Comparison of ENCODE assay signal across 1 cellular context in the genomic region with DNA sequence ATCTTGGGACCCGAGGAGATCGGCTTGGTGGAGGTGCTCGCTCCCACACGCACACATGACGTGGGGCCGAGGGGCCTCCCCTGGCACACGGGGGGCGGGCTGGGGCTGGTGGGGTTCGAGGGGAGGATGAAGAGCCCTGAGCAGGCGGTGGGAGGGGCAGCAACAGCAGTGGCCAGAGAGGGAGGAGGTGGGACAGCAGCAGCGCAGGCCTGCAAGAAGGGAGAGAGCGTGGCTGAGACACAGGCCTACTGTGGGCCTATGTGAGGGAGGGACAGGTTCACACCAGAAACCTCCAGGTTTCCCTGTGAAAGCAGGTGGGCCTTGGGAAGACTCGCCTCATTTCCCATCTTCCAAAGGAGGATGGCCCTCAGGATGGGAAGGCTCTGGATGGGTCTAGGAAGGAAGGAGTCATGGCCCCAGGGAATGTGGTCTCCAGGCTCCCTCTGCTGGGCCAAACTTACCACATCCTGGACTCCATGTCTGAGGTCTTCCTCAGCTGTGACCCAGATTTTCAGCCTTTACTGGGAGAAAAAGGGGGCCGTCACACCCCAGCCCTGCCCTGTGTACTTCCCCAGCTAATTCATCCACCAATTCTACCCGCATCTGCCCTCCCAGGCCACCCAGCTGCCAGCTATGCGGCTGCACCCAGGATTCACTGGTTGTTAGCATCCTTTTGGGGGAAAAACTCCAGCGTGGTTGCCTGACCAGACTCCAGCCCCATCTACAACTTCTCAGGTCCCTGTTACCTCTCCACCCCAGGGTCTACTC.
TF ChIP-seq lines count a peak whose summit lies in the region.

No MANE protein-coding gene starts in this region.

TF ChIP-seq in K562, 482 proteins besides CTCF, POLR2A, EP300 and RAD21:
- TF ChIP-seq STAG1 (CRISPR knock-in tag; IDR thresholded peaks at IDR 0.05; ENCODE audit: borderline replicate concordance) (peak; percentile 53; the same call in 1 of the 2 replicates), MAFF (IDR thresholded peaks at IDR 0.05; ENCODE audit: low read length) (no peak), CTBP1 (IDR thresholded peaks at IDR 0.05; ENCODE audit: borderline replicate concordance) (0 out of 2 replicates have a peak, but pooled peaks have one; percentile 17), PRPF4 (IDR thresholded peaks at IDR 0.05; ENCODE audit: insufficient read depth, low read depth, low read length, poor library complexity, severe bottlenecking) (no peak), YY1 (IDR thresholded peaks at IDR 0.05; ENCODE audit: borderline replicate concordance in 1 of 3, control insufficient read depth in 1 of 3, extremely low read depth in 1 of 3, insufficient read depth in 3 of 3, insufficient read length in 1 of 3, insufficient replicate concordance in 2 of 3, low read depth in 1 of 3, low read length in 2 of 3) (peak in 1 of 3 experiments; percentile 40), JUND (IDR thresholded peaks at IDR 0.05; ENCODE audit: borderline replicate concordance, low read depth, low read length) (no peak), JUND (tag; IDR thresholded peaks at IDR 0.05; ENCODE audit: borderline replicate concordance, low read depth, low read length) (0 out of 3 replicates have a peak, but pooled peaks have one; percentile 22), SMC3 (conservative IDR thresholded peaks at IDR 0.05; ENCODE audit: insufficient read depth, low read depth, low read length) (peak; percentile 77), ZNF584 (CRISPR knock-in tag; IDR thresholded peaks at IDR 0.05; ENCODE audit: low read depth) (no peak), BRCA1 (IDR thresholded peaks at IDR 0.05) (no peak), BRCA1 (CRISPR knock-in tag; IDR thresholded peaks at IDR 0.05) (no peak)
- TF ChIP-seq, protein P1, sequence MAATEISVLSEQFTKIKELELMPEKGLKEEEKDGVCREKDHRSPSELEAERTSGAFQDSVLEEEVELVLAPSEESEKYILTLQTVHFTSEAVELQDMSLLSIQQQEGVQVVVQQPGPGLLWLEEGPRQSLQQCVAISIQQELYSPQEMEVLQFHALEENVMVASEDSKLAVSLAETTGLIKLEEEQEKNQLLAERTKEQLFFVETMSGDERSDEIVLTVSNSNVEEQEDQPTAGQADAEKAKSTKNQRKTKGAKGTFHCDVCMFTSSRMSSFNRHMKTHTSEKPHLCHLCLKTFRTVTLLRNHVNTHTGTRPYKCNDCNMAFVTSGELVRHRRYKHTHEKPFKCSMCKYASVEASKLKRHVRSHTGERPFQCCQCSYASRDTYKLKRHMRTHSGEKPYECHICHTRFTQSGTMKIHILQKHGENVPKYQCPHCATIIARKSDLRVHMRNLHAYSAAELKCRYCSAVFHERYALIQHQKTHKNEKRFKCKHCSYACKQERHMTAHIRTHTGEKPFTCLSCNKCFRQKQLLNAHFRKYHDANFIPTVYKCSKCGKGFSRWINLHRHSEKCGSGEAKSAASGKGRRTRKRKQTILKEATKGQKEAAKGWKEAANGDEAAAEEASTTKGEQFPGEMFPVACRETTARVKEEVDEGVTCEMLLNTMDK (IDR thresholded peaks at IDR 0.05; ENCODE audit: borderline replicate concordance, insufficient read depth, low read depth, low read length, poor library complexity, severe bottlenecking): peak; percentile 53
- TF ChIP-seq, protein P2, sequence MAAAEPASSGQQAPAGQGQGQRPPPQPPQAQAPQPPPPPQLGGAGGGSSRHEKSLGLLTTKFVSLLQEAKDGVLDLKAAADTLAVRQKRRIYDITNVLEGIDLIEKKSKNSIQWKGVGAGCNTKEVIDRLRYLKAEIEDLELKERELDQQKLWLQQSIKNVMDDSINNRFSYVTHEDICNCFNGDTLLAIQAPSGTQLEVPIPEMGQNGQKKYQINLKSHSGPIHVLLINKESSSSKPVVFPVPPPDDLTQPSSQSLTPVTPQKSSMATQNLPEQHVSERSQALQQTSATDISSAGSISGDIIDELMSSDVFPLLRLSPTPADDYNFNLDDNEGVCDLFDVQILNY (CRISPR knock-in tag; IDR thresholded peaks at IDR 0.05): no peak
- TF ChIP-seq, protein P3, sequence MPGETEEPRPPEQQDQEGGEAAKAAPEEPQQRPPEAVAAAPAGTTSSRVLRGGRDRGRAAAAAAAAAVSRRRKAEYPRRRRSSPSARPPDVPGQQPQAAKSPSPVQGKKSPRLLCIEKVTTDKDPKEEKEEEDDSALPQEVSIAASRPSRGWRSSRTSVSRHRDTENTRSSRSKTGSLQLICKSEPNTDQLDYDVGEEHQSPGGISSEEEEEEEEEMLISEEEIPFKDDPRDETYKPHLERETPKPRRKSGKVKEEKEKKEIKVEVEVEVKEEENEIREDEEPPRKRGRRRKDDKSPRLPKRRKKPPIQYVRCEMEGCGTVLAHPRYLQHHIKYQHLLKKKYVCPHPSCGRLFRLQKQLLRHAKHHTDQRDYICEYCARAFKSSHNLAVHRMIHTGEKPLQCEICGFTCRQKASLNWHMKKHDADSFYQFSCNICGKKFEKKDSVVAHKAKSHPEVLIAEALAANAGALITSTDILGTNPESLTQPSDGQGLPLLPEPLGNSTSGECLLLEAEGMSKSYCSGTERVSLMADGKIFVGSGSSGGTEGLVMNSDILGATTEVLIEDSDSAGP (CRISPR knock-in tag; IDR thresholded peaks at IDR 0.05): no peak
- TF ChIP-seq, protein P4, sequence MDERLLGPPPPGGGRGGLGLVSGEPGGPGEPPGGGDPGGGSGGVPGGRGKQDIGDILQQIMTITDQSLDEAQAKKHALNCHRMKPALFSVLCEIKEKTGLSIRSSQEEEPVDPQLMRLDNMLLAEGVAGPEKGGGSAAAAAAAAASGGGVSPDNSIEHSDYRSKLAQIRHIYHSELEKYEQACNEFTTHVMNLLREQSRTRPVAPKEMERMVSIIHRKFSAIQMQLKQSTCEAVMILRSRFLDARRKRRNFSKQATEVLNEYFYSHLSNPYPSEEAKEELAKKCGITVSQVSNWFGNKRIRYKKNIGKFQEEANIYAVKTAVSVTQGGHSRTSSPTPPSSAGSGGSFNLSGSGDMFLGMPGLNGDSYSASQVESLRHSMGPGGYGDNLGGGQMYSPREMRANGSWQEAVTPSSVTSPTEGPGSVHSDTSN (CRISPR knock-in tag; IDR thresholded peaks at IDR 0.05; ENCODE audit: low read depth): no peak
- TF ChIP-seq, protein P4 (tag; conservative IDR thresholded peaks at IDR 0.05; ENCODE audit: low read depth): no peak
- TF ChIP-seq, protein P5, sequence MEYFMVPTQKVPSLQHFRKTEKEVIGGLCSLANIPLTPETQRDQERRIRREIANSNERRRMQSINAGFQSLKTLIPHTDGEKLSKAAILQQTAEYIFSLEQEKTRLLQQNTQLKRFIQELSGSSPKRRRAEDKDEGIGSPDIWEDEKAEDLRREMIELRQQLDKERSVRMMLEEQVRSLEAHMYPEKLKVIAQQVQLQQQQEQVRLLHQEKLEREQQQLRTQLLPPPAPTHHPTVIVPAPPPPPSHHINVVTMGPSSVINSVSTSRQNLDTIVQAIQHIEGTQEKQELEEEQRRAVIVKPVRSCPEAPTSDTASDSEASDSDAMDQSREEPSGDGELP (CRISPR knock-in tag; IDR thresholded peaks at IDR 0.05; ENCODE audit: borderline replicate concordance): peak; percentile 17; the same call in 1 of the 2 replicates
